16 cellular contexts compared by ENCODE assay signal in the genomic region with DNA sequence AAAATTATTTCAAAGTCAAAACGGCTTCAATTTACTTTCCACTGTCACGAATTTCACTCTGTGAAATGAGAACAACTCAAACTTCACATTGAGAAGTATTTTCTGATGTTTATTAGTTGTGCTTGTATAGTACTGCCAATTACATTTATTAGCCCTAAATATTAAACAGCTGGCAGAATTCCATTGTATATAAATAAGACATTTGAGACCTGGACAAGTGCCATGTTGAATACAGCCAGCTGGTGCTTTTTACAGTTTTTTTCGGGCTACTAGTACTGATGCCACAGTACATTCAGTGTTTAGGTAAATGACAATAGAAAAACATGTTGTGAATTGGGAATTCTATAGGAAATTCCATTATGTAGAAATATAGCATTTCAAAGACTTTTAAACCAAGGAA.
"Had no signal": no experiment of that assay in that cellular context is flagged by ENCODE, and none has a peak within 500 bp of the region (broad histone marks: within the 10 kb centered on the region; RNA-seq: fewer than 3 reads in every experiment).

No MANE protein-coding gene starts in this region.

- DNase-seq: activated CD4-positive, alpha-beta memory T cell treated with anti-CD3 and anti-CD28 coated beads for 36 hours; activated CD4-positive, alpha-beta T cell treated with anti-CD3 and anti-CD28 coated beads for 4 hours; activated CD4-positive, CD25-positive, alpha-beta regulatory T cell; activated effector memory CD4-positive, alpha-beta T cell treated with anti-CD3 and anti-CD28 coated beads, Interleukin-2, amount 50 U/mL, for 16 hours; activated naive CD4-positive, alpha-beta T cell treated with anti-CD3 and anti-CD28 coated beads, Interleukin-2, amount 10 ng/mL, durations not matched to agents 7 days and 5 days; amygdala; cerebellar nuclear complex; endodermal cell; esophagus squamous epithelium; head of caudate nucleus; left ventricle myocardium superior; mammary epithelial cell; spleen; stimulated activated CD4-positive, alpha-beta T cell treated with anti-CD3 and anti-CD28 coated beads, Interleukin-4, amount 100 ng/mL, for 24 hours; substantia nigra; tibial artery had no signal
